Comparison of ENCODE assay signal across 1 cellular context in the genomic region with DNA sequence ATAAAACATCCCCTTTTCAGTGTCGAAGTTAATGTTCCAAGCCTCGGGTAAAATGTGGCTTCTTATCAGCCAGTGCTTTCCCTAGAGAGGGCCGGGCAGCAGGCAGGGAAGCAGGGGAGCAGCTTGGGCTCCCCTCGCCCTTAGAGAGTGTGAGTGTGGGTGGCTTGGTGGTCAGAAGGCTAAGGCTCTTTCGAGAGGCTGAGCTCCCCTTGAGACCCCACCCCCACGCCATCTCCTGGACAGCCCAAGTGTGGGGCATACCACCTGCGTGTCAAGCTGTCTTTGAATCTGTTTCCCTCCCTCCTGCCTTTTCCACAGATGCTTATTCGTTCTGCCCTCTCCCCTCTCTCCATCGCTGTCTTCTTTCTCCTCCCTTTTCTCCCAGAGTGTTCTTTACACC.
TF ChIP-seq lines count a peak whose summit lies in the region.

No MANE protein-coding gene starts in this region.

TF ChIP-seq in GM23338, 12 proteins besides CTCF, POLR2A, EP300 and RAD21 (continued from another document):
- TF ChIP-seq, protein P1, sequence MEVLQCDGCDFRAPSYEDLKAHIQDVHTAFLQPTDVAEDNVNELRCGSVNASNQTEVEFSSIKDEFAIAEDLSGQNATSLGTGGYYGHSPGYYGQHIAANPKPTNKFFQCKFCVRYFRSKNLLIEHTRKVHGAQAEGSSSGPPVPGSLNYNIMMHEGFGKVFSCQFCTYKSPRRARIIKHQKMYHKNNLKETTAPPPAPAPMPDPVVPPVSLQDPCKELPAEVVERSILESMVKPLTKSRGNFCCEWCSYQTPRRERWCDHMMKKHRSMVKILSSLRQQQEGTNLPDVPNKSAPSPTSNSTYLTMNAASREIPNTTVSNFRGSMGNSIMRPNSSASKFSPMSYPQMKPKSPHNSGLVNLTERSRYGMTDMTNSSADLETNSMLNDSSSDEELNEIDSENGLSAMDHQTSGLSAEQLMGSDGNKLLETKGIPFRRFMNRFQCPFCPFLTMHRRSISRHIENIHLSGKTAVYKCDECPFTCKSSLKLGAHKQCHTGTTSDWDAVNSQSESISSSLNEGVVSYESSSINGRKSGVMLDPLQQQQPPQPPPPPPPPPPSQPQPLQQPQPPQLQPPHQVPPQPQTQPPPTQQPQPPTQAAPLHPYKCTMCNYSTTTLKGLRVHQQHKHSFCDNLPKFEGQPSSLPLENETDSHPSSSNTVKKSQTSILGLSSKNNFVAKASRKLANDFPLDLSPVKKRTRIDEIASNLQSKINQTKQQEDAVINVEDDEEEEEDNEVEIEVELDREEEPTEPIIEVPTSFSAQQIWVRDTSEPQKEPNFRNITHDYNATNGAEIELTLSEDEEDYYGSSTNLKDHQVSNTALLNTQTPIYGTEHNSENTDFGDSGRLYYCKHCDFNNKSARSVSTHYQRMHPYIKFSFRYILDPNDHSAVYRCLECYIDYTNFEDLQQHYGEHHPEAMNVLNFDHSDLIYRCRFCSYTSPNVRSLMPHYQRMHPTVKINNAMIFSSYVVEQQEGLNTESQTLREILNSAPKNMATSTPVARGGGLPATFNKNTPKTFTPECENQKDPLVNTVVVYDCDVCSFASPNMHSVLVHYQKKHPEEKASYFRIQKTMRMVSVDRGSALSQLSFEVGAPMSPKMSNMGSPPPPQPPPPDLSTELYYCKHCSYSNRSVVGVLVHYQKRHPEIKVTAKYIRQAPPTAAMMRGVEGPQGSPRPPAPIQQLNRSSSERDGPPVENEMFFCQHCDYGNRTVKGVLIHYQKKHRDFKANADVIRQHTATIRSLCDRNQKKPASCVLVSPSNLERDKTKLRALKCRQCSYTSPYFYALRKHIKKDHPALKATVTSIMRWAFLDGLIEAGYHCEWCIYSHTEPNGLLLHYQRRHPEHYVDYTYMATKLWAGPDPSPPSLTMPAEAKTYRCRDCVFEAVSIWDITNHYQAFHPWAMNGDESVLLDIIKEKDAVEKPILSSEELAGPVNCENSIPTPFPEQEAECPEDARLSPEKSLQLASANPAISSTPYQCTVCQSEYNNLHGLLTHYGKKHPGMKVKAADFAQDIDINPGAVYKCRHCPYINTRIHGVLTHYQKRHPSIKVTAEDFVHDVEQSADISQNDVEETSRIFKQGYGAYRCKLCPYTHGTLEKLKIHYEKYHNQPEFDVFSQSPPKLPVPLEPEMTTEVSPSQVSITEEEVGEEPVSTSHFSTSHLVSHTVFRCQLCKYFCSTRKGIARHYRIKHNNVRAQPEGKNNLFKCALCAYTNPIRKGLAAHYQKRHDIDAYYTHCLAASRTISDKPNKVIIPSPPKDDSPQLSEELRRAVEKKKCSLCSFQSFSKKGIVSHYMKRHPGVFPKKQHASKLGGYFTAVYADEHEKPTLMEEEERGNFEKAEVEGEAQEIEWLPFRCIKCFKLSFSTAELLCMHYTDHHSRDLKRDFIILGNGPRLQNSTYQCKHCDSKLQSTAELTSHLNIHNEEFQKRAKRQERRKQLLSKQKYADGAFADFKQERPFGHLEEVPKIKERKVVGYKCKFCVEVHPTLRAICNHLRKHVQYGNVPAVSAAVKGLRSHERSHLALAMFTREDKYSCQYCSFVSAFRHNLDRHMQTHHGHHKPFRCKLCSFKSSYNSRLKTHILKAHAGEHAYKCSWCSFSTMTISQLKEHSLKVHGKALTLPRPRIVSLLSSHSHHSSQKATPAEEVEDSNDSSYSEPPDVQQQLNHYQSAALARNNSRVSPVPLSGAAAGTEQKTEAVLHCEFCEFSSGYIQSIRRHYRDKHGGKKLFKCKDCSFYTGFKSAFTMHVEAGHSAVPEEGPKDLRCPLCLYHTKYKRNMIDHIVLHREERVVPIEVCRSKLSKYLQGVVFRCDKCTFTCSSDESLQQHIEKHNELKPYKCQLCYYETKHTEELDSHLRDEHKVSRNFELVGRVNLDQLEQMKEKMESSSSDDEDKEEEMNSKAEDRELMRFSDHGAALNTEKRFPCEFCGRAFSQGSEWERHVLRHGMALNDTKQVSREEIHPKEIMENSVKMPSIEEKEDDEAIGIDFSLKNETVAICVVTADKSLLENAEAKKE (CRISPR knock-in tag; IDR thresholded peaks at IDR 0.05) = no peak
- TF ChIP-seq NANOG (IDR thresholded peaks at IDR 0.05; ENCODE audit: borderline replicate concordance) = no peak
